9 cellular contexts compared by ENCODE assay signal in genomic region chr11:117931971-117932370, GRCh38. TPM values are rescaled to one million over a fixed set of nuclear protein-coding genes. Genes with fewer than 3 reads are reported as not detected.
DNase-seq lines count a peak whose midpoint lies in the region; ATAC-seq and TF ChIP-seq lines count a peak whose summit lies in the region.
"Had no signal": no experiment of that assay in that cellular context is flagged by ENCODE, and none has a peak within 500 bp of the region (broad histone marks: within the 10 kb centered on the region; RNA-seq: fewer than 3 reads in every experiment).

No MANE protein-coding gene starts in this region.

- peaks cover 43% of the 10 kb centered on the region for H3K4me1 Mint-ChIP-seq in nephron

- H3K27me3 Mint-ChIP-seq in nephron (ENCODE audit: low read depth), result peaks cover 30% of the 10 kb centered on the region

- TF ChIP-seq CTCF in DOHH2 (IDR thresholded peaks at IDR 0.05; ENCODE audit: low read depth, low read length, poor library complexity, severe bottlenecking) (no peak), nephron (IDR thresholded peaks at IDR 0.05; ENCODE audit: unreplicated experiment in 3 of 3) (no peak), tibial nerve (IDR thresholded peaks at IDR 0.05) (no peak)

- H3K4me1 ChIP-seq in DOHH2 (ENCODE audit: control insufficient read depth, low read length) (peaks cover 70% of the 10 kb centered on the region), tibial nerve (no peaks in the 10 kb centered on the region)

- H3K9me2 ChIP-seq in DOHH2 (replicated peaks; ENCODE audit: control insufficient read depth, low read length), result no peaks in the 10 kb centered on the region

- peaks cover 3% of the 10 kb centered on the region for H3K9me3 Mint-ChIP-seq in nephron

- H3K36me3 ChIP-seq in DOHH2 (ENCODE audit: control insufficient read depth, low read length) (no peaks in the 10 kb centered on the region), tibial nerve (no peaks in the 10 kb centered on the region)

- H3K27ac ChIP-seq in DOHH2 (ENCODE audit: low read depth, low read length) (no peak overlapping the region), tibial nerve (no peak overlapping the region)

- no peak for TF ChIP-seq EP300 in tibial nerve (IDR thresholded peaks at IDR 0.05)

- DNase-seq in activated CD4-positive, CD25-positive, alpha-beta regulatory T cell treated with anti-CD3 and anti-CD28 coated beads, Interleukin-2, amount 50 U/mL, for 72 hours, result peak; percentile 32
- no peak for DNase-seq in HPDE6-E6E7 (ENCODE audit: extremely low spot score)
- DNase-seq in inferior parietal cortex (ENCODE audit: extremely low spot score), result no peak
- DNase-seq in NCI-H2029 treated with DMSO at 0.1 percent for 48 hours (lab: John Stamatoyannopoulos, UW), result no peak
- no peak for DNase-seq in tibial nerve (ENCODE audit: low spot score in 2 of 2)

- 33 to 69% methylated on average over 2 of the region's 2 CpGs for WGBS in tibial nerve, 2 donors

- H3F3A ChIP-seq in DOHH2 (ENCODE audit: control insufficient read depth, insufficient read depth), result peaks cover 6% of the 10 kb centered on the region; the same call in 1 of the 2 replicates

- no peak for TF ChIP-seq POLR2A in tibial nerve (IDR thresholded peaks at IDR 0.05)

- peak; percentile 54 for ATAC-seq in GM21360 (IDR thresholded peaks at IDR 0.05; ENCODE audit: unreplicated experiment)

- no peaks in the 10 kb centered on the region for H3K36me3 Mint-ChIP-seq in nephron (ENCODE audit: low read depth)

- H3K4me3 ChIP-seq in DOHH2 (ENCODE audit: low read length) (no peak overlapping the region), tibial nerve (no peak overlapping the region)

- H3K27me3 ChIP-seq in DOHH2 (ENCODE audit: control insufficient read depth, low read length) (no peaks in the 10 kb centered on the region), tibial nerve (no peaks in the 10 kb centered on the region)

- H3K9me3 ChIP-seq in DOHH2 (ENCODE audit: control insufficient read depth, insufficient read depth, low read length), result no peaks in the 10 kb centered on the region
- no peaks in the 10 kb centered on the region for H3K9me3 ChIP-seq in tibial nerve

- H3K4me3 Mint-ChIP-seq in nephron, result no peak overlapping the region

- H4K20me1 ChIP-seq in DOHH2 (ENCODE audit: control insufficient read depth, insufficient read depth, low read depth, low read length), result no peaks in the 10 kb centered on the region

- H3K4me2 ChIP-seq in DOHH2 (ENCODE audit: low read length), result peak overlapping the region; percentile 22

- H3K27ac Mint-ChIP-seq in nephron, result peak overlapping the region; percentile 35 to 56 (median 39)

- no peaks in the 10 kb centered on the region for H3K79me2 ChIP-seq in DOHH2 (ENCODE audit: control insufficient read depth, low read length)

RNA-seq across cellular contexts. Expression of gene TMPRSS13, which starts 2.8 kb away (rescaled TPM):
- total RNA-seq in tibial nerve, result 1 to 10 TPM in 1 of 4 donors, under 1 TPM in 1, not detected in 2; 0.60 to 1.7 TPM

RNA-seq across cellular contexts. Expression of gene IL10RA, which starts 54.2 kb away (rescaled TPM):
- total RNA-seq in tibial nerve, result 10 to 100 TPM; 16.7 to 42.0 (median 25.9) TPM
- total RNA-seq: SK-MEL-5 had no signal

RNA-seq across cellular contexts. Expression of gene FXYD6, which starts 55.5 kb away (rescaled TPM):
- 10 to 100 TPM; 29.4 to 74.1 (median 65.7) TPM for total RNA-seq in tibial nerve
